ENCODE assay signal across 1 cellular context in the genomic region with DNA sequence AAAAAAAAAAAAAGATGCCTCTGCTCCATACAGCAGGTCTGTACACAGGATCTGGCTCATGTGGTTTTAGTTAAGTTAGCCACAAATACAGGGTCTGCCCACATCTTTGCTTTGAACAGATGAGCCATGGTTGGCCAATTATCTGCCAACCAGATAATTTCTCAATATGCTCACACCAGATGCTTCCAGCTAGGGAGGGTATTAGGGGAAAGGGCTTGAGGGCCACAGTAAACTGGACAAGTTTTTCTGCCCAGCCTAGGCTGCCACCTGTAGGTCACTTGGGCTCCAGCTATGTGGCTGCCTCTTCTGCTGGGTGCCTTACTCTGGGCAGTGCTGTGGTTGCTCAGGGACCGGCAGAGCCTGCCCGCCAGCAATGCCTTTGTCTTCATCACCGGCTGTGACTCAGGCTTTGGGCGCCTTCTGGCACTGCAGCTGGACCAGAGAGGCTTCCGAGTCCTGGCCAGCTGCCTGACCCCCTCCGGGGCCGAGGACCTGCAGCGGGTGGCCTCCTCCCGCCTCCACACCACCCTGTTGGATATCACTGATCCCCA.
TF ChIP-seq lines count a peak whose summit lies in the region.

No MANE protein-coding gene starts in this region.

TF ChIP-seq in HepG2, 621 proteins besides CTCF, POLR2A, EP300 and RAD21 (continued from another document):
- TF ChIP-seq, protein P1, sequence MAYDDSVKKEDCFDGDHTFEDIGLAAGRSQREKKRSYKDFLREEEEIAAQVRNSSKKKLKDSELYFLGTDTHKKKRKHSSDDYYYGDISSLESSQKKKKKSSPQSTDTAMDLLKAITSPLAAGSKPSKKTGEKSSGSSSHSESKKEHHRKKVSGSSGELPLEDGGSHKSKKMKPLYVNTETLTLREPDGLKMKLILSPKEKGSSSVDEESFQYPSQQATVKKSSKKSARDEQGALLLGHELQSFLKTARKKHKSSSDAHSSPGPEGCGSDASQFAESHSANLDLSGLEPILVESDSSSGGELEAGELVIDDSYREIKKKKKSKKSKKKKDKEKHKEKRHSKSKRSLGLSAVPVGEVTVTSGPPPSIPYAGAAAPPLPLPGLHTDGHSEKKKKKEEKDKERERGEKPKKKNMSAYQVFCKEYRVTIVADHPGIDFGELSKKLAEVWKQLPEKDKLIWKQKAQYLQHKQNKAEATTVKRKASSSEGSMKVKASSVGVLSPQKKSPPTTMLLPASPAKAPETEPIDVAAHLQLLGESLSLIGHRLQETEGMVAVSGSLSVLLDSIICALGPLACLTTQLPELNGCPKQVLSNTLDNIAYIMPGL (CRISPR knock-in tag; IDR thresholded peaks at IDR 0.05; ENCODE audit: borderline replicate concordance in 1 of 2, low read depth in 1 of 2) = peak in 1 of 2 experiments; percentile 41; a peak in 2 of 4 replicates
- 0 out of 2 replicates have a peak, but pooled peaks have one; percentile 20 for TF ChIP-seq ZNF232 (CRISPR knock-in tag; IDR thresholded peaks at IDR 0.05; ENCODE audit: borderline replicate concordance)
- TF ChIP-seq, protein P2, sequence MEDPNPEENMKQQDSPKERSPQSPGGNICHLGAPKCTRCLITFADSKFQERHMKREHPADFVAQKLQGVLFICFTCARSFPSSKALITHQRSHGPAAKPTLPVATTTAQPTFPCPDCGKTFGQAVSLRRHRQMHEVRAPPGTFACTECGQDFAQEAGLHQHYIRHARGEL (CRISPR knock-in tag; IDR thresholded peaks at IDR 0.05) = no peak
- TF ChIP-seq AGO1 (IDR thresholded peaks at IDR 0.05; ENCODE audit: low read depth, low read length, poor library complexity, severe bottlenecking) = peak; percentile 70
- 0 out of 2 replicates have a peak, but pooled peaks have one; percentile 12 for TF ChIP-seq SAP130 (CRISPR knock-in tag; IDR thresholded peaks at IDR 0.05; ENCODE audit: low read depth)
- TF ChIP-seq ZNF569 (CRISPR knock-in tag; IDR thresholded peaks at IDR 0.05; ENCODE audit: borderline replicate concordance) = no peak
- TF ChIP-seq JUNB (CRISPR knock-in tag; IDR thresholded peaks at IDR 0.05; ENCODE audit: borderline replicate concordance) = no peak
- peak; percentile 46; the same call in 1 of the 2 replicates for TF ChIP-seq ZNF768 (CRISPR knock-in tag; IDR thresholded peaks at IDR 0.05)
- TF ChIP-seq, protein P3, sequence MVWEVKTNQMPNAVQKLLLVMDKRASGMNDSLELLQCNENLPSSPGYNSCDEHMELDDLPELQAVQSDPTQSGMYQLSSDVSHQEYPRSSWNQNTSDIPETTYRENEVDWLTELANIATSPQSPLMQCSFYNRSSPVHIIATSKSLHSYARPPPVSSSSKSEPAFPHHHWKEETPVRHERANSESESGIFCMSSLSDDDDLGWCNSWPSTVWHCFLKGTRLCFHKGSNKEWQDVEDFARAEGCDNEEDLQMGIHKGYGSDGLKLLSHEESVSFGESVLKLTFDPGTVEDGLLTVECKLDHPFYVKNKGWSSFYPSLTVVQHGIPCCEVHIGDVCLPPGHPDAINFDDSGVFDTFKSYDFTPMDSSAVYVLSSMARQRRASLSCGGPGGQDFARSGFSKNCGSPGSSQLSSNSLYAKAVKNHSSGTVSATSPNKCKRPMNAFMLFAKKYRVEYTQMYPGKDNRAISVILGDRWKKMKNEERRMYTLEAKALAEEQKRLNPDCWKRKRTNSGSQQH (CRISPR knock-in tag; IDR thresholded peaks at IDR 0.05; ENCODE audit: low read depth) = no peak
- no peak for TF ChIP-seq ZNF136 (CRISPR knock-in tag; IDR thresholded peaks at IDR 0.05; ENCODE audit: low read depth)
- no peak for TF ChIP-seq CCAR2 (optimal IDR thresholded peaks at IDR 0.05; ENCODE audit: low read depth, low read length)
- TF ChIP-seq NR2F6 (IDR thresholded peaks at IDR 0.05) = no peak
- peak; percentile 10; the same call in 1 of the 2 replicates for TF ChIP-seq NR2F6 (CRISPR knock-in tag; IDR thresholded peaks at IDR 0.05)
- TF ChIP-seq ZNF652 (CRISPR knock-in tag; IDR thresholded peaks at IDR 0.05; ENCODE audit: borderline replicate concordance, low read depth) = no peak
